ENCODE assay signal across 23 cellular contexts in genomic region chrX:17703201-17703600, GRCh38.
"Had no signal": no experiment of that assay in that cellular context is flagged by ENCODE, and none has a peak within 500 bp of the region (broad histone marks: within the 10 kb centered on the region; RNA-seq: fewer than 3 reads in every experiment).

No MANE protein-coding gene starts in this region.

- H3K9me3 Mint-ChIP-seq: activated CD4-positive, alpha-beta T cell treated with anti-CD3 and anti-CD28 coated beads, Interleukin-2, amount 10 ng/mL, durations not matched to agents 7 days and 5 days; activated T-cell treated with anti-CD3 and anti-CD28 coated beads, Interleukin-2, amount 50 U/mL, for 24 hours; activated T-helper 2 cell treated with anti-CD3 and anti-CD28 coated beads, Interferon-gamma antibody, Interleukin-2, Interleukin-4, amounts not matched to agents 10 μg/mL and 5 μg/mL and 100 μg/mL, durations not matched to agents 14 hours and 24 hours and 36 hours; brain; endodermal cell; immature natural killer cell; nephron; stimulated activated effector memory CD8-positive, alpha-beta T cell treated with anti-CD3 and anti-CD28 coated beads, Interleukin-12 subunit alpha, Interleukin-12 subunit beta, amount 100 ng/mL, for 72 hours had no signal

- ATAC-seq: activated CD8-positive, alpha-beta T cell treated with anti-CD3 and anti-CD28 coated beads, Interleukin-2, amount 10 ng/mL, durations not matched to agents 7 days and 5 days; gastroesophageal sphincter; heart right ventricle; left colon; sciatic nerve; stimulated activated effector memory CD8-positive, alpha-beta T cell treated with anti-CD3 and anti-CD28 coated beads, Interleukin-12 subunit alpha, Interleukin-12 subunit beta, amount 100 ng/mL, for 72 hours had no signal

- H3K9me3 ChIP-seq: colonic mucosa, gastroesophageal sphincter, heart right ventricle, stomach had no signal

- H3K27me3 Mint-ChIP-seq: activated CD4-positive, alpha-beta T cell treated with anti-CD3 and anti-CD28 coated beads, Interleukin-2, amount 10 ng/mL, durations not matched to agents 7 days and 5 days had no signal

- H3K4me1 ChIP-seq: colonic mucosa, gastroesophageal sphincter, heart right ventricle, parathyroid adenoma, stomach had no signal

- H3K79me2 ChIP-seq: parathyroid adenoma had no signal

- H3K4me3 Mint-ChIP-seq: activated CD4-positive, alpha-beta T cell treated with anti-CD3 and anti-CD28 coated beads, Interleukin-2, amount 10 ng/mL, durations not matched to agents 7 days and 5 days; activated CD8-positive, alpha-beta T cell treated with anti-CD3 and anti-CD28 coated beads, Interleukin-2, amount 10 ng/mL, durations not matched to agents 7 days and 5 days; activated T-cell treated with anti-CD3 and anti-CD28 coated beads, Interleukin-2, amount 50 U/mL, for 24 hours; brain; endodermal cell; immature natural killer cell; nephron; stimulated activated effector memory CD8-positive, alpha-beta T cell treated with anti-CD3 and anti-CD28 coated beads, Interleukin-12 subunit alpha, Interleukin-12 subunit beta, amount 100 ng/mL, for 72 hours had no signal

- H3K27ac Mint-ChIP-seq: activated CD4-positive, alpha-beta T cell treated with anti-CD3 and anti-CD28 coated beads, Interleukin-2, amount 10 ng/mL, durations not matched to agents 7 days and 5 days; activated CD8-positive, alpha-beta T cell treated with anti-CD3 and anti-CD28 coated beads, Interleukin-2, amount 10 ng/mL, durations not matched to agents 7 days and 5 days; activated T-cell treated with anti-CD3 and anti-CD28 coated beads, Interleukin-2, amount 50 U/mL, for 24 hours; activated T-helper 2 cell treated with anti-CD3 and anti-CD28 coated beads, Interferon-gamma antibody, Interleukin-2, Interleukin-4, amounts not matched to agents 10 μg/mL and 5 μg/mL and 100 μg/mL, durations not matched to agents 14 hours and 24 hours and 36 hours; brain; endodermal cell; immature natural killer cell; nephron; stimulated activated effector memory CD8-positive, alpha-beta T cell treated with anti-CD3 and anti-CD28 coated beads, Interleukin-12 subunit alpha, Interleukin-12 subunit beta, amount 100 ng/mL, for 72 hours had no signal

- H3K9ac ChIP-seq: parathyroid adenoma had no signal

- H2AFZ ChIP-seq: parathyroid adenoma had no signal

- H3K36me3 Mint-ChIP-seq: immature natural killer cell; stimulated activated effector memory CD8-positive, alpha-beta T cell treated with anti-CD3 and anti-CD28 coated beads, Interleukin-12 subunit alpha, Interleukin-12 subunit beta, amount 100 ng/mL, for 72 hours had no signal

- H3K36me3 ChIP-seq: colonic mucosa, gastroesophageal sphincter, heart right ventricle, stomach had no signal

- H3K27ac ChIP-seq: colonic mucosa, gastroesophageal sphincter, heart right ventricle, parathyroid adenoma, stomach had no signal

- H3K4me1 Mint-ChIP-seq: activated CD4-positive, alpha-beta T cell treated with anti-CD3 and anti-CD28 coated beads, Interleukin-2, amount 10 ng/mL, durations not matched to agents 7 days and 5 days; brain; endodermal cell; immature natural killer cell; nephron; stimulated activated effector memory CD8-positive, alpha-beta T cell treated with anti-CD3 and anti-CD28 coated beads, Interleukin-12 subunit alpha, Interleukin-12 subunit beta, amount 100 ng/mL, for 72 hours had no signal

- H3K4me3 ChIP-seq: colonic mucosa, gastroesophageal sphincter, heart right ventricle, lung, stomach had no signal

- H3K27me3 ChIP-seq: colonic mucosa, gastroesophageal sphincter, stomach had no signal

- DNase-seq: activated CD4-positive, alpha-beta T cell treated with anti-CD3 and anti-CD28 coated beads, Interleukin-2, amount 10 ng/mL, durations not matched to agents 7 days and 5 days; activated CD8-positive, alpha-beta T cell treated with anti-CD3 and anti-CD28 coated beads, Interleukin-2, amount 10 ng/mL, durations not matched to agents 7 days and 5 days; activated naive CD4-positive, alpha-beta T cell treated with Interleukin-2 at 50 U/mL for 16 hours; activated T-cell treated with anti-CD3 and anti-CD28 coated beads, Interleukin-2, amount 50 U/mL, for 24 hours; anterior cingulate cortex; central memory CD4-positive, alpha-beta T cell; colonic mucosa; endodermal cell; erythroblast; heart right ventricle; immature natural killer cell; left colon; midbrain; stimulated activated CD4-positive, alpha-beta T cell treated with anti-CD3 and anti-CD28 coated beads, Interleukin-4, amount 100 ng/mL, for 24 hours; stomach had no signal
